Comparison of ENCODE assay signal across 21 cellular contexts in genomic region chr5:79816014-79816413, GRCh38.
"Had no signal": no experiment of that assay in that cellular context is flagged by ENCODE, and none has a peak within 500 bp of the region (broad histone marks: within the 10 kb centered on the region; RNA-seq: fewer than 3 reads in every experiment).

No MANE protein-coding gene starts in this region.

- H3K9me3 ChIP-seq: colonic mucosa, esophagus muscularis mucosa, gastroesophageal sphincter, heart left ventricle, lower lobe of right lung, mucosa of descending colon had no signal

- H3K4me3 ChIP-seq: colonic mucosa, esophagus muscularis mucosa, gastroesophageal sphincter, heart left ventricle, hepatocyte, left lung, lower lobe of right lung, mucosa of descending colon had no signal

- H3K4me1 Mint-ChIP-seq: immature natural killer cell, mesothelial cell of epicardium, naive B cell had no signal

- H3K27ac ChIP-seq: colonic mucosa, esophagus muscularis mucosa, foreskin keratinocyte, gastroesophageal sphincter, heart left ventricle, hepatocyte, left lung, lower lobe of right lung had no signal

- DNase-seq: colonic mucosa; cortex of kidney; effector CD8-positive, alpha-beta T cell; effector memory CD8-positive, alpha-beta T cell; foreskin keratinocyte; heart left ventricle; hypothalamus; immature natural killer cell; islet precursor cell; kidney; kidney glomerular epithelial cell; left lung; lower lobe of right lung; mesenchymal stem cell; mucosa of descending colon; naive B cell had no signal

- H3K4me1 ChIP-seq: colonic mucosa, esophagus muscularis mucosa, foreskin keratinocyte, gastroesophageal sphincter, left lung, lower lobe of right lung had no signal

- ATAC-seq: effector memory CD8-positive, alpha-beta T cell; foreskin keratinocyte; gastroesophageal sphincter; left lung; lower lobe of right lung; mucosa of descending colon had no signal

- H3K27me3 ChIP-seq: colonic mucosa, esophagus muscularis mucosa, gastroesophageal sphincter, heart left ventricle, hepatocyte, left lung had no signal

- H3K4me3 Mint-ChIP-seq: dendritic cell treated with granulocyte-macrophage colony-stimulating factor and Interleukin-4, amounts not matched to agents 40 ng/mL and 50 ng/mL, for 4 days; effector memory CD8-positive, alpha-beta T cell; immature natural killer cell; mesothelial cell of epicardium; naive B cell had no signal

- H3K27ac Mint-ChIP-seq: dendritic cell treated with granulocyte-macrophage colony-stimulating factor and Interleukin-4, amounts not matched to agents 40 ng/mL and 50 ng/mL, for 4 days; effector memory CD8-positive, alpha-beta T cell; immature natural killer cell; mesothelial cell of epicardium; naive B cell had no signal

- H3K36me3 Mint-ChIP-seq: immature natural killer cell, mesothelial cell of epicardium had no signal

- H3K36me3 ChIP-seq: colonic mucosa, esophagus muscularis mucosa, gastroesophageal sphincter, left lung, lower lobe of right lung had no signal

- H3K9me3 Mint-ChIP-seq: immature natural killer cell had no signal
